In genomic region chr13:113296842-113297369, GRCh38 we compare ENCODE assay signal across 8 cellular contexts. TPM values are rescaled to one million over a fixed set of nuclear protein-coding genes. Genes with fewer than 3 reads are reported as not detected.
DNase-seq lines count a peak whose midpoint lies in the region; ATAC-seq and TF ChIP-seq lines count a peak whose summit lies in the region.

Gene LAMP1, plus strand, starts transcription at chr13:113297239. Its CDS starts 196 bp downstream, at chr13:113297435.

- H3K4me1 ChIP-seq in lung (ENCODE audit: control insufficient read depth in 2 of 2, insufficient read depth in 2 of 2, low read length in 2 of 2): peaks cover 3 to 6% of the 10 kb centered on the region in 2 donors

- ATAC-seq in lung (ENCODE audit: insufficient read depth, low FRiP score): peak; percentile 90

- H3K4me3 ChIP-seq in lung: peak within 1 kb of the TSS; percentile 78

- H3K27me3 ChIP-seq in lung (ENCODE audit: control insufficient read depth, insufficient read depth): no peaks in the 10 kb centered on the region

- H3K36me3 ChIP-seq in lung (ENCODE audit: control insufficient read depth in 2 of 2, insufficient read depth in 2 of 2, low read length in 2 of 2): no peaks in the 10 kb centered on the region

- TF ChIP-seq CTCF in GM20000 (IDR thresholded peaks at IDR 0.05; ENCODE audit: extremely low read depth, missing control alignments) (no peak), lung (IDR thresholded peaks at IDR 0.05; ENCODE audit: control extremely low read depth, extremely low read depth) (no peak)

- DNase-seq in CMK (ENCODE audit: low read depth) (peak; percentile 98), GM20000 (ENCODE audit: low spot score) (peak; percentile 99), HT-29 (ENCODE audit: low spot score) (peak; percentile 98), lung (ENCODE audit: low spot score) (peak; percentile 97)
- DNase-seq in NK-92 treated with Interleukin-12 subunit alpha and Interleukin-12 subunit beta, amount 100 ng/mL, for 24 hours (lab: John Stamatoyannopoulos, UW): peak; percentile 95
- peak; percentile 100 for DNase-seq in activated CD8-positive, alpha-beta memory T cell treated with anti-CD3 and anti-CD28 coated beads for 24 hours
- peak; percentile 98 for DNase-seq in effector CD4-positive, alpha-beta T cell
- DNase-seq in stimulated activated CD4-positive, alpha-beta T cell treated with anti-CD3 and anti-CD28 coated beads, TNF-alpha, amount 100 ng/mL, for 24 hours (ENCODE audit: low read depth in 3 of 3): peak; percentile 98 to 99 (median 98)

- peak within 1 kb of the TSS; percentile 78 to 87 for H3K27ac ChIP-seq in lung (ENCODE audit: low read depth in 1 of 2, low read length in 1 of 2)

- 0 to 1% methylated on average over 62 to 74 of the region's 74 CpGs for WGBS in lung, 2 donors

- no peaks in the 10 kb centered on the region for H3K9me3 ChIP-seq in lung (ENCODE audit: control insufficient read depth in 2 of 2, insufficient read depth in 1 of 2, low read length in 1 of 2)

RNA-seq across cellular contexts. Expression of gene LAMP1, which starts in this region (rescaled TPM):
- total RNA-seq in HT-29 (2014; rRNA removed; shearing (Covaris generic)): 235 and 257 TPM in 2 replicates
- total RNA-seq in lung: 100 to 1,000 TPM in 1 of 2 donors, 10 to 100 TPM in 1; 76.8 to 320 TPM
- polyA plus RNA-seq in lung: 100 to 1,000 TPM in 1 of 2 donors, 10 to 100 TPM in 1; 84.1 to 215 TPM

Comparison
In these comparisons a context has a peak if more than half of its experiments do, and no peak if none do; other contexts are left out.
1. Peak in every context shown above with its lines: DNase-seq, ATAC-seq, H3K4me3 ChIP-seq and H3K27ac ChIP-seq.